17 cellular contexts compared by ENCODE assay signal in genomic region chr17:82490512-82491195, GRCh38. TPM values are rescaled to one million over a fixed set of nuclear protein-coding genes. Genes with fewer than 3 reads are reported as not detected.
DNase-seq lines count a peak whose midpoint lies in the region; ATAC-seq and TF ChIP-seq lines count a peak whose summit lies in the region.
"Had no signal": no experiment of that assay in that cellular context is flagged by ENCODE, and none has a peak within 500 bp of the region (broad histone marks: within the 10 kb centered on the region; RNA-seq: fewer than 3 reads in every experiment).

No MANE protein-coding gene starts in this region.

- H3K4me1 Mint-ChIP-seq in endothelial cell (ENCODE audit: unreplicated experiment), result peaks cover 4% of the 10 kb centered on the region

- peak overlapping the region; percentile 51 for H3K4me3 Mint-ChIP-seq in endothelial cell (ENCODE audit: unreplicated experiment)
- H3K4me3 Mint-ChIP-seq: activated CD4-positive, alpha-beta T cell treated with anti-CD3 and anti-CD28 coated beads, Interleukin-2, amount 10 ng/mL, durations not matched to agents 7 days and 5 days; effector memory CD8-positive, alpha-beta T cell; T-cell had no signal

- H3K4me3 ChIP-seq in H7 (ENCODE audit: insufficient read depth, low read depth, low read length), result no peak overlapping the region
- H3K4me3 ChIP-seq: neural progenitor cell, sigmoid colon had no signal

- H3K27me3 ChIP-seq in H7 (ENCODE audit: control insufficient read depth, insufficient read depth, low read length), result no peaks in the 10 kb centered on the region; the same call in 1 of the 2 replicates
- H3K27me3 ChIP-seq: foreskin keratinocyte, sigmoid colon had no signal

- peaks cover 6% of the 10 kb centered on the region for H3K36me3 ChIP-seq in H7 (replicated peaks; ENCODE audit: control insufficient read depth, insufficient read depth, low read length)
- H3K36me3 ChIP-seq: neural progenitor cell had no signal

- H3K27ac Mint-ChIP-seq in endothelial cell (ENCODE audit: unreplicated experiment), result peak overlapping the region; percentile 74
- H3K27ac Mint-ChIP-seq: activated CD4-positive, alpha-beta T cell treated with anti-CD3 and anti-CD28 coated beads, Interleukin-2, amount 10 ng/mL, durations not matched to agents 7 days and 5 days; effector memory CD8-positive, alpha-beta T cell had no signal

- peaks cover 17% of the 10 kb centered on the region for H3K27me3 Mint-ChIP-seq in endothelial cell (ENCODE audit: unreplicated experiment)
- H3K27me3 Mint-ChIP-seq: activated CD4-positive, alpha-beta T cell treated with anti-CD3 and anti-CD28 coated beads, Interleukin-2, amount 10 ng/mL, durations not matched to agents 7 days and 5 days; effector memory CD8-positive, alpha-beta T cell had no signal

- DNase-seq in D341Med (ENCODE audit: low spot score) (peak; percentile 35), H7 (peak; percentile 50), NCI-H510A treated with DMSO at 0.1 percent for 48 hours (lab: John Stamatoyannopoulos, UW) (peak; percentile 80), endothelial cell (ENCODE audit: low spot score) (no peak), T-helper 2 cell (no peak), KG1 (lab: John Stamatoyannopoulos, UW) (no peak)
- no peak for DNase-seq in activated T-cell treated with anti-CD3 and anti-CD28 coated beads, Interleukin-2, amount 50 U/mL, for 48 hours
- DNase-seq: activated CD4-positive, alpha-beta T cell treated with anti-CD3 and anti-CD28 coated beads, Interleukin-2, amount 10 ng/mL, durations not matched to agents 7 days and 5 days; effector memory CD8-positive, alpha-beta T cell; foreskin keratinocyte; sigmoid colon; stimulated activated CD4-positive, alpha-beta T cell treated with anti-CD3 and anti-CD28 coated beads, Interleukin-4, amount 100 ng/mL, for 1 hour; T-cell had no signal

- no peak for TF ChIP-seq CTCF in endothelial cell (IDR thresholded peaks at IDR 0.05; ENCODE audit: unreplicated experiment)

- H3K9me3 Mint-ChIP-seq in endothelial cell (ENCODE audit: unreplicated experiment), result no peaks in the 10 kb centered on the region
- H3K9me3 Mint-ChIP-seq: activated CD4-positive, alpha-beta T cell treated with anti-CD3 and anti-CD28 coated beads, Interleukin-2, amount 10 ng/mL, durations not matched to agents 7 days and 5 days; effector memory CD8-positive, alpha-beta T cell; T-cell had no signal

- ATAC-seq in GM21526 (IDR thresholded peaks at IDR 0.05; ENCODE audit: low FRiP score, unreplicated experiment), result no peak
- ATAC-seq: effector memory CD8-positive, alpha-beta T cell; foreskin keratinocyte; HCT116; Panc1; T-cell had no signal

- H3K36me3 Mint-ChIP-seq in endothelial cell (ENCODE audit: low read depth, unreplicated experiment), result peaks cover 16% of the 10 kb centered on the region

RNA-seq across cellular contexts. Expression of gene FOXK2, which starts 28.9 kb away (rescaled TPM):
- total RNA-seq in H7 (2014; rRNA removed; shearing (Covaris generic)), result 54.1 and 67.4 TPM in 2 replicates
- total RNA-seq in endothelial cell (ENCODE audit: unreplicated experiment), result 64.3 TPM

RNA-seq across cellular contexts. Expression of gene NARF, which starts 32.1 kb away (rescaled TPM):
- total RNA-seq in H7 (2014; rRNA removed; shearing (Covaris generic)), result 42.2 and 49.9 TPM in 2 replicates
- 88.7 TPM for total RNA-seq in endothelial cell (ENCODE audit: unreplicated experiment)

RNA-seq across cellular contexts. Expression of gene CYBC1, which starts 40.1 kb away (rescaled TPM):
- total RNA-seq in H7 (2014; rRNA removed; shearing (Covaris generic)), result 62.8 and 76.1 TPM in 2 replicates
- 75.7 TPM for total RNA-seq in endothelial cell (ENCODE audit: unreplicated experiment)

Comparison
In these comparisons a context has a peak if more than half of its experiments do, and no peak if none do; other contexts are left out.
1. DNase-seq: peak in D341Med (single experiment), H7 (single experiment) and NCI-H510A treated with DMSO at 0.1 percent for 48 hours (single experiment); none in endothelial cell (single experiment), activated T-cell treated with anti-CD3 and anti-CD28 coated beads, Interleukin-2, amount 50 U/mL, for 48 hours (0 of 2), T-helper 2 cell (0 of 5) and KG1 (single experiment).